Comparison of ENCODE assay signal across 9 cellular contexts in genomic region chr9:130770679-130771442, GRCh38.
A peak's percentile ranks its signal among the peaks of the same experiment; 100 is the strongest.
DNase-seq lines count a peak whose midpoint lies in the region; ATAC-seq and TF ChIP-seq lines count a peak whose summit lies in the region.
"Had no signal": no experiment of that assay in that cellular context is flagged by ENCODE, and none has a peak within 500 bp of the region (broad histone marks: within the 10 kb centered on the region; RNA-seq: fewer than 3 reads in every experiment).

No MANE protein-coding gene starts in this region.

- H3K27me3 Mint-ChIP-seq in activated naive CD4-positive, alpha-beta T cell treated with anti-CD3 and anti-CD28 coated beads, Interleukin-2, amount 50 U/mL, for 24 hours = no peaks in the 10 kb centered on the region
- H3K27me3 Mint-ChIP-seq in natural killer cell (ENCODE audit: low read depth in 2 of 2) = no peaks in the 10 kb centered on the region
- H3K27me3 Mint-ChIP-seq: dendritic cell treated with granulocyte-macrophage colony-stimulating factor and Interleukin-4, amounts not matched to agents 40 ng/mL and 50 ng/mL, for 4 days had no signal

- peaks cover 6% of the 10 kb centered on the region for H3K36me3 Mint-ChIP-seq in activated naive CD4-positive, alpha-beta T cell treated with anti-CD3 and anti-CD28 coated beads, Interleukin-2, amount 50 U/mL, for 24 hours
- H3K36me3 Mint-ChIP-seq in natural killer cell = peaks cover 7% of the 10 kb centered on the region

- H3K27ac ChIP-seq in esophagus muscularis mucosa (replicated peaks in 1 of 4) = no peak overlapping the region
- no peak overlapping the region for H3K27ac ChIP-seq in effector memory CD4-positive, alpha-beta T cell (ENCODE audit: insufficient read depth, low read length, poor library complexity, severe bottlenecking)

- no peak overlapping the region for H3K4me3 ChIP-seq in NB4 (ENCODE audit: low read depth, low read length)
- no peak overlapping the region for H3K4me3 ChIP-seq in esophagus muscularis mucosa
- H3K4me3 ChIP-seq in effector memory CD4-positive, alpha-beta T cell (ENCODE audit: insufficient read depth, low read depth, low read length, poor library complexity, severe bottlenecking) = no peak overlapping the region

- no peaks in the 10 kb centered on the region for H3K9me3 ChIP-seq in esophagus muscularis mucosa
- no peaks in the 10 kb centered on the region for H3K9me3 ChIP-seq in effector memory CD4-positive, alpha-beta T cell (ENCODE audit: control insufficient read depth, low read length)

- H3K27me3 ChIP-seq in esophagus muscularis mucosa = no peaks in the 10 kb centered on the region
- no peaks in the 10 kb centered on the region for H3K27me3 ChIP-seq in effector memory CD4-positive, alpha-beta T cell (replicated peaks; ENCODE audit: control insufficient read depth, insufficient read depth, low read length, poor library complexity, severe bottlenecking)

- H3K27ac Mint-ChIP-seq in activated naive CD4-positive, alpha-beta T cell treated with anti-CD3 and anti-CD28 coated beads, Interleukin-2, amount 50 U/mL, for 24 hours = peak overlapping the region; percentile 32
- no peak overlapping the region for H3K27ac Mint-ChIP-seq in natural killer cell
- H3K27ac Mint-ChIP-seq: dendritic cell treated with granulocyte-macrophage colony-stimulating factor and Interleukin-4, amounts not matched to agents 40 ng/mL and 50 ng/mL, for 4 days had no signal

- DNase-seq in activated naive CD4-positive, alpha-beta T cell treated with anti-CD3 and anti-CD28 coated beads, Interleukin-2, amount 50 U/mL, for 16 hours = no peak
- DNase-seq in NB4 (ENCODE audit: low read depth) (peak; percentile 77), esophagus muscularis mucosa (ENCODE audit: extremely low spot score) (no peak), natural killer cell (no peak)
- DNase-seq in effector memory CD4-positive, alpha-beta T cell = no peak

- no peaks in the 10 kb centered on the region for H3K9me3 Mint-ChIP-seq in activated naive CD4-positive, alpha-beta T cell treated with anti-CD3 and anti-CD28 coated beads, Interleukin-2, amount 50 U/mL, for 24 hours
- peaks cover 0 to 2% of the 10 kb centered on the region in 2 donors for H3K9me3 Mint-ChIP-seq in natural killer cell

- TF ChIP-seq CTCF in NB4 (IDR thresholded peaks at IDR 0.05; ENCODE audit: low read depth, low read length) = peak; percentile 45
- peak; percentile 62 to 77 (median 73) for TF ChIP-seq CTCF in esophagus muscularis mucosa (IDR thresholded peaks at IDR 0.05)
- TF ChIP-seq CTCF in natural killer cell (IDR thresholded peaks at IDR 0.05) = peak; percentile 64

- peaks cover 14 to 55% (median 39%) of the 10 kb centered on the region in 4 donors for H3K4me1 ChIP-seq in esophagus muscularis mucosa
- no peaks in the 10 kb centered on the region for H3K4me1 ChIP-seq in effector memory CD4-positive, alpha-beta T cell (ENCODE audit: control insufficient read depth, insufficient read depth, low read length, poor library complexity, severe bottlenecking)

- 68% methylated on average over 2 of the region's 2 CpGs for WGBS in esophagus muscularis mucosa

- peaks cover 44% of the 10 kb centered on the region for H3K4me1 Mint-ChIP-seq in activated naive CD4-positive, alpha-beta T cell treated with anti-CD3 and anti-CD28 coated beads, Interleukin-2, amount 50 U/mL, for 24 hours
- peaks cover 30 to 37% of the 10 kb centered on the region in 2 donors for H3K4me1 Mint-ChIP-seq in natural killer cell

- ATAC-seq in SK-N-SH treated with all-trans-retinoic acid at 6 μM for 48 hours (peak; percentile 96), natural killer cell (peak; percentile 82 to 86 (median 85)), GM19452 (IDR thresholded peaks at IDR 0.05; ENCODE audit: unreplicated experiment) (no peak)

- TF ChIP-seq POLR2A in NB4 (IDR thresholded peaks at IDR 0.05; ENCODE audit: extremely low read depth, insufficient read length) = no peak
- no peak for TF ChIP-seq POLR2A in esophagus muscularis mucosa (IDR thresholded peaks at IDR 0.05; ENCODE audit: low read depth)

- H3K4me3 Mint-ChIP-seq in activated naive CD4-positive, alpha-beta T cell treated with anti-CD3 and anti-CD28 coated beads, Interleukin-2, amount 50 U/mL, for 24 hours = no peak overlapping the region
- no peak overlapping the region for H3K4me3 Mint-ChIP-seq in natural killer cell
- H3K4me3 Mint-ChIP-seq: dendritic cell treated with granulocyte-macrophage colony-stimulating factor and Interleukin-4, amounts not matched to agents 40 ng/mL and 50 ng/mL, for 4 days had no signal

- TF ChIP-seq EP300 in esophagus muscularis mucosa (IDR thresholded peaks at IDR 0.05) = no peak

- no peaks in the 10 kb centered on the region for H3K36me3 ChIP-seq in esophagus muscularis mucosa
- no peaks in the 10 kb centered on the region for H3K36me3 ChIP-seq in effector memory CD4-positive, alpha-beta T cell (ENCODE audit: control insufficient read depth, insufficient read depth, low read length)

- intact Hi-C loops in esophagus muscularis mucosa (cut with DNase I) (loop anchor here (2.0 kb wide), 1 partner anchor 92 kb away; no protein-coding TSS in a partner anchor), natural killer cell (cut with micrococcal nuclease) (loop anchor here (1.0 to 5.0 kb wide), 2 partner anchors 95 to 171 kb away; no protein-coding TSS in a partner anchor)

TF ChIP-seq in SK-N-SH treated with all-trans-retinoic acid at 6 μM for 48 hours, 23 proteins besides CTCF, POLR2A, EP300 and RAD21:
- TF ChIP-seq ISL1 (CRISPR knock-in tag; IDR thresholded peaks at IDR 0.05) (no peak), TCF4 (CRISPR knock-in tag; IDR thresholded peaks at IDR 0.05; ENCODE audit: borderline replicate concordance) (no peak), PPARA (CRISPR knock-in tag; IDR thresholded peaks at IDR 0.05; ENCODE audit: borderline replicate concordance) (peak; percentile 73)
